In the genomic region with DNA sequence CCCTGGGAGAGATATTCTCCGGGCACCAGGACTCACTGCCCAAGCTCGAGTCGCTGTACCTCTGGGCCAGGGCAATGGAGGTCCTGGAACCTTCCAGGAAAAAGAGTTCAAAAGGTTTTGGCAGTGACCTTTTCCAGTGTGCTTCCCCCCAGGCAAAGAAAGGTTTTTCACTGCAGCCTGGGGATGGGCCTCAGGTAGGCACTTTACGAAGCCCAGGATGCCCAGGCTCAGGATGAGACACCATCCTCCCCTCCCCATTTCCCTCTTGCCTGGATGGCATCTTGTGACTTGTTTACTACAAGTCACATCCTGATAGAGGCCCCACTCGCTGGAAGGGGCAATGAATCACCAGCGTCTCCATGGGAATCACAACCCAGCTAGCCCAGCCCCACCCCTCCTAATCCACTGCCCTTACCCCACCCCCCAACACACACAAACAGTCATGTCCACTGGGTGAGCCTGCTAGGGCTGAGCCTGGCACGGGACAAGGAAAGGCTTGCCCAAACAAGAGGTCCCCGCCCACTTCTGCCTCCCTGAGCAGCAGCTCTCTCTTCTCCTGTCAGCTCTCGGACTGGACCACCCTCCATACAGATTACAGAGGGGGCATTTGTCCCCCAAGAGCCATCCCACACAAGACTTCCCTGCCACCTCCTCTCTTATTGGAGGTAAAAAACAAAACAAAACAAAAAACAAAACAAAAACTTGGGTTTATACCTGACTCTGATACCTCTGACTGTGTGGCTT, we compare ENCODE assay signal across 9 cellular contexts.
A peak's percentile ranks its signal among the peaks of the same experiment; 100 is the strongest.
DNase-seq lines count a peak whose midpoint lies in the region; ATAC-seq and TF ChIP-seq lines count a peak whose summit lies in the region.
"Had no signal": no experiment of that assay in that cellular context is flagged by ENCODE, and none has a peak within 500 bp of the region (broad histone marks: within the 10 kb centered on the region; RNA-seq: fewer than 3 reads in every experiment).

No MANE protein-coding gene starts in this region.

- peak in 1 of 2 donors; percentile 94 for DNase-seq in cardiac muscle cell (ENCODE audit: low read depth in 1 of 2, low spot score in 1 of 2)
- DNase-seq in cardiac septum (ENCODE audit: low spot score) = no peak
- peak; percentile 71 for DNase-seq in brain pericyte (ENCODE audit: low read depth, low spot score)
- peak in 1 of 2 donors; percentile 74 for DNase-seq in left lung
- peak in 1 of 2 donors; percentile 94 for DNase-seq in vagina (ENCODE audit: extremely low spot score in 2 of 2)
- DNase-seq in stimulated activated CD4-positive, alpha-beta T cell treated with anti-CD3 and anti-CD28 coated beads, Interleukin-4, amount 100 ng/mL, for 4 hours = no peak
- no peak for DNase-seq in NCI-H748 treated with DMSO at 0.1 percent for 48 hours (lab: John Stamatoyannopoulos, UW)
- no peak for DNase-seq in left lobe of liver (ENCODE audit: low spot score)
- DNase-seq: NCI-H2081 treated with DMSO at 0.1 percent for 48 hours had no signal

- ATAC-seq in left lung = peak; percentile 76
- ATAC-seq in left lobe of liver = no peak

- no peaks in the 10 kb centered on the region for H3K27me3 ChIP-seq in cardiac muscle cell
- H3K27me3 ChIP-seq in left lung = no peaks in the 10 kb centered on the region
- no peaks in the 10 kb centered on the region for H3K27me3 ChIP-seq in vagina

- no peak overlapping the region for H3K4me3 ChIP-seq in cardiac muscle cell
- H3K4me3 ChIP-seq in left lung = no peak overlapping the region
- H3K4me3 ChIP-seq in vagina = no peak overlapping the region

- H3K27ac ChIP-seq in cardiac muscle cell (peak overlapping the region; percentile 57), left lung (peak overlapping the region; percentile 19 to 73), vagina (peak overlapping the region; percentile 80)

- TF ChIP-seq POLR2A in vagina (IDR thresholded peaks at IDR 0.05) = no peak

- no peaks in the 10 kb centered on the region for H3K9me3 ChIP-seq in cardiac muscle cell (ENCODE audit: low read depth)
- H3K9me3 ChIP-seq in left lung = no peaks in the 10 kb centered on the region
- H3K9me3 ChIP-seq in vagina = no peaks in the 10 kb centered on the region

- TF ChIP-seq CTCF in cardiac muscle cell (IDR thresholded peaks at IDR 0.05; ENCODE audit: low read depth, low read length) (no peak), left lung (IDR thresholded peaks at IDR 0.05) (no peak), vagina (IDR thresholded peaks at IDR 0.05) (no peak)

- intact Hi-C loops in cardiac septum (cut with DNase I) = no loop called here
- intact Hi-C loops in left lung (cut with DNase I) = no loop called here
- intact Hi-C loops in vagina (cut with DNase I) = no loop called here

- peaks cover 16% of the 10 kb centered on the region for H3K4me1 ChIP-seq in cardiac muscle cell (ENCODE audit: low read depth)
- peaks cover 0 to 22% of the 10 kb centered on the region in 2 donors for H3K4me1 ChIP-seq in left lung
- H3K4me1 ChIP-seq in vagina = peaks cover 43% of the 10 kb centered on the region

- H3K36me3 ChIP-seq in cardiac muscle cell (no peaks in the 10 kb centered on the region), left lung (no peaks in the 10 kb centered on the region), vagina (no peaks in the 10 kb centered on the region)
